ENCODE assay signal across 8 cellular contexts in the genomic region with DNA sequence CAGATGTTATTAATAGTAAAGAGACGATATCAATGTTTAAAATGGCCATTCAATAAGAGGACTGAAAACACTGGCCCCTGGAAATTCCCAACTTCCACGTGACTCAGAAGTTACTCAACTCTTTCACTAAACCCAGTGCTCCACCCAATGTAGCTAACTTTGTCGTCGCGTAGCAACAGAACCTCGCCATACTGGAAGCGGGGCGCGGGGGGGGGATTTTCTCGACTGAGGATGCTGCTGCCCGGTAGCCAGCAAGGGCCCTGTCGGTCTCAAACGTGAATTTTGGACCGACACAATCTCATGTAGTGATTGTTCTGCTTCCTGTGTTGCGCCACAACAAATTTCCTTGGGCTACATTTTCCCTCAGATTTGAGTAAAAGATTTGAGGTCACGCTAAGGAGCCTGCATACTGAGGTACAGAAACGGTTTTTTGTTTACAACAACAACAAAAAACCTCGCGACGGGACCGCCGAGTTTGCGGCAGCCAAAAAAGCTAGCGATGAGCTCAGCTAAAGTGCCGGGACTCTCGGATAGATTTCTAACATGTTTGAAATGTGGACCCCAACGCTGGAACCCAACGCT. TPM values are rescaled to one million over a fixed set of nuclear protein-coding genes. Genes with fewer than 3 reads are reported as not detected.
A peak's percentile ranks its signal among the peaks of the same experiment; 100 is the strongest.
DNase-seq lines count a peak whose midpoint lies in the region; ATAC-seq and TF ChIP-seq lines count a peak whose summit lies in the region.

No MANE protein-coding gene starts in this region.

- peak overlapping the region; percentile 86 for H3K9ac ChIP-seq in SK-N-MC (ENCODE audit: insufficient read length)

- no peaks in the 10 kb centered on the region for H3K9me3 ChIP-seq in CD8-positive, alpha-beta T cell (ENCODE audit: low read length)
- no peaks in the 10 kb centered on the region for H3K9me3 ChIP-seq in SK-N-MC (ENCODE audit: low read depth, low read length)

- intact Hi-C loops in CD8-positive, alpha-beta T cell (cut with DNase I, micrococcal nuclease): loop anchor here (1.0 to 5.0 kb wide), 8 partner anchors 111 to 231 kb away; partner anchors contain the start of genes CFAP43 (in 2 of the 2), CFAP58 (in 2 of the 2), SLK (in 2 of the 2) and STN1 (in 2 of the 2)

- ATAC-seq in CD8-positive, alpha-beta T cell: peak; percentile 19
- ATAC-seq in GM21447 (IDR thresholded peaks at IDR 0.05; ENCODE audit: unreplicated experiment): peak; percentile 41

- peaks cover 29% of the 10 kb centered on the region for H3K4me1 Mint-ChIP-seq in CD8-positive, alpha-beta T cell (ENCODE audit: low read depth)

- no peaks in the 10 kb centered on the region for H3K9me3 Mint-ChIP-seq in CD8-positive, alpha-beta T cell

- H3K27ac ChIP-seq in CD8-positive, alpha-beta T cell (ENCODE audit: low read depth, low read length): peak overlapping the region; percentile 98
- peak overlapping the region; percentile 98 for H3K27ac ChIP-seq in SK-N-MC

- no peaks in the 10 kb centered on the region for H3K27me3 ChIP-seq in CD8-positive, alpha-beta T cell (ENCODE audit: insufficient read depth, low read length)

- peak overlapping the region; percentile 99 for H3K27ac Mint-ChIP-seq in CD8-positive, alpha-beta T cell

- H3K4me3 Mint-ChIP-seq in CD8-positive, alpha-beta T cell: peak overlapping the region; percentile 95

- peaks cover 6% of the 10 kb centered on the region for H3K27me3 Mint-ChIP-seq in CD8-positive, alpha-beta T cell (ENCODE audit: low read depth)

- CTCF ChIA-PET in CD8-positive, alpha-beta T cell (lab: Charles Lee): interaction anchor here (1.2 to 3.2 kb wide), 18 partner anchors 10 to 235 kb away, joined by 3 to 19 read pairs (median 4); no protein-coding TSS in a partner anchor

- peaks cover 10% of the 10 kb centered on the region for H3K36me3 Mint-ChIP-seq in CD8-positive, alpha-beta T cell

- H3K4me3 ChIP-seq in CD8-positive, alpha-beta T cell (ENCODE audit: low read depth, low read length): peak overlapping the region; percentile 87
- H3K4me3 ChIP-seq in Jurkat, Clone E6-1 (ENCODE audit: low read length): peak overlapping the region; percentile 78
- peak overlapping the region; percentile 86 for H3K4me3 ChIP-seq in SK-N-MC

- peaks cover 19% of the 10 kb centered on the region for H3K4me1 ChIP-seq in CD8-positive, alpha-beta T cell (ENCODE audit: insufficient read depth, low read length)

- POLR2A ChIA-PET in CD8-positive, alpha-beta T cell (lab: Charles Lee): interaction anchor here (0.9 to 2.4 kb wide), 29 partner anchors 8 to 536 kb away, joined by 3 to 13 read pairs (median 5); partner anchors contain the start of genes GSTO1, GSTO2, SLK and STN1

- TF ChIP-seq CTCF in CD8-positive, alpha-beta T cell (IDR thresholded peaks at IDR 0.05): no peak

- DNase-seq in CD8-positive, alpha-beta T cell: peak; percentile 64 to 89 (median 75)
- DNase-seq in Jurkat, Clone E6-1 (ENCODE audit: low read depth, low spot score): no peak
- no peak for DNase-seq in SK-N-MC (ENCODE audit: low read depth, low spot score)
- peak; percentile 84 for DNase-seq in activated naive CD4-positive, alpha-beta T cell treated with anti-CD3 and anti-CD28 coated beads, Interleukin-2, amount 50 U/mL, for 16 hours
- peak; percentile 73 for DNase-seq in globus pallidus (ENCODE audit: low spot score)
- peak; percentile 85 for DNase-seq in non-pigmented ciliary epithelial cell (ENCODE audit: low read depth)
- DNase-seq in superior temporal gyrus (ENCODE audit: extremely low spot score): peak; percentile 74

- H3K36me3 ChIP-seq in CD8-positive, alpha-beta T cell (ENCODE audit: insufficient read depth, low read length): no peaks in the 10 kb centered on the region
- no peaks in the 10 kb centered on the region for H3K36me3 ChIP-seq in SK-N-MC (ENCODE audit: insufficient read depth, low read length)

RNA-seq across cellular contexts. Expression of gene SFR1, which starts 1.0 kb away (rescaled TPM):
- 1 to 10 TPM; 6.2 to 6.8 TPM for total RNA-seq in CD8-positive, alpha-beta T cell
- polyA plus RNA-seq in Jurkat, Clone E6-1 (2012; ENCODE audit: insufficient read depth, insufficient read length): 15.3 TPM

RNA-seq across cellular contexts. Expression of gene COL17A1, which starts 35.3 kb away (rescaled TPM):
- not detected for total RNA-seq in CD8-positive, alpha-beta T cell
- polyA plus RNA-seq in Jurkat, Clone E6-1 (2012; ENCODE audit: insufficient read depth, insufficient read length): not detected

Comparison
In these comparisons a context has a peak if more than half of its experiments do, and no peak if none do; other contexts are left out.
1. DNase-seq: peak in CD8-positive, alpha-beta T cell (7 of 7), activated naive CD4-positive, alpha-beta T cell treated with anti-CD3 and anti-CD28 coated beads, Interleukin-2, amount 50 U/mL, for 16 hours (single experiment), globus pallidus (single experiment), non-pigmented ciliary epithelial cell (single experiment) and superior temporal gyrus (single experiment); none in Jurkat, Clone E6-1 (single experiment) and SK-N-MC (single experiment).
2. Peak in every context shown above with its lines, with median percentiles within 50 percentile points of each other: H3K4me3 ChIP-seq.